8 cellular contexts compared by ENCODE assay signal in genomic region chr10:65571011-65571570, GRCh38.
DNase-seq lines count a peak whose midpoint lies in the region; ATAC-seq, FAIRE-seq and TF ChIP-seq lines count a peak whose summit lies in the region.

No MANE protein-coding gene starts in this region.

- H3K4me3 ChIP-seq in AG10803 (ENCODE audit: low read length), result peak overlapping the region; percentile 68
- H3K4me3 ChIP-seq in WI38 (ENCODE audit: low read depth, low read length), result peak overlapping the region; percentile 48
- peak overlapping the region; percentile 48 to 65 (median 50) for H3K4me3 ChIP-seq in keratinocyte (ENCODE audit: control insufficient read depth in 2 of 3, extremely low read depth in 1 of 3, insufficient read depth in 2 of 3, low read depth in 1 of 3, low read length in 3 of 3)
- peak overlapping the region; percentile 6 to 38 for H3K4me3 ChIP-seq in vagina

- no peak overlapping the region for H3K27ac Mint-ChIP-seq in activated CD4-positive, alpha-beta memory T cell treated with anti-CD3 and anti-CD28 coated beads, Interleukin-2, amount 10 ng/mL, durations not matched to agents 7 days and 5 days

- TF ChIP-seq CTCF in AG10803 (conservative IDR thresholded peaks at IDR 0.05; ENCODE audit: low read length) (no peak), WI38 (IDR thresholded peaks at IDR 0.05; ENCODE audit: low read depth, low read length) (no peak), keratinocyte (optimal IDR thresholded peaks at IDR 0.05 in 1 of 3, IDR thresholded peaks at IDR 0.05 in 1 of 3, conservative IDR thresholded peaks at IDR 0.05 in 1 of 3; ENCODE audit: extremely low read depth in 1 of 3, insufficient read depth in 2 of 3, low read length in 3 of 3) (no peak), vagina (IDR thresholded peaks at IDR 0.05) (no peak)

- H3K4me1 Mint-ChIP-seq in activated CD4-positive, alpha-beta memory T cell treated with anti-CD3 and anti-CD28 coated beads, Interleukin-2, amount 10 ng/mL, durations not matched to agents 7 days and 5 days, result no peaks in the 10 kb centered on the region

- no peaks in the 10 kb centered on the region for H3K79me2 ChIP-seq in keratinocyte (ENCODE audit: control insufficient read depth, insufficient read depth, low read length)

- no peaks in the 10 kb centered on the region for H3K9me3 Mint-ChIP-seq in activated CD4-positive, alpha-beta memory T cell treated with anti-CD3 and anti-CD28 coated beads, Interleukin-2, amount 10 ng/mL, durations not matched to agents 7 days and 5 days

- POLR2A ChIA-PET in activated CD4-positive, alpha-beta memory T cell treated with anti-CD3 and anti-CD28 coated beads, Interleukin-2, amount 10 ng/mL, durations not matched to agents 7 days and 5 days (lab: Charles Lee), result no interaction called here

- H3K4me2 ChIP-seq in keratinocyte (ENCODE audit: control insufficient read depth, extremely low read depth, insufficient read depth, low read depth, low read length), result peak overlapping the region; percentile 83

- DNase-seq in AG10803 (ENCODE audit: low read depth) (no peak), keratinocyte (ENCODE audit: low read depth, low spot score) (peak; percentile 5), vagina (ENCODE audit: extremely low spot score in 2 of 2) (no peak), NCI-H128 (lab: John Stamatoyannopoulos, UW; ENCODE audit: unreplicated experiment) (no peak)
- DNase-seq in activated CD4-positive, alpha-beta memory T cell treated with anti-CD3 and anti-CD28 coated beads, Interleukin-2, amount 10 ng/mL, durations not matched to agents 7 days and 5 days, result no peak

- H3K4me1 ChIP-seq in keratinocyte (ENCODE audit: control insufficient read depth, extremely low read depth, insufficient read depth, low read length) (peaks cover 9% of the 10 kb centered on the region), vagina (no peaks in the 10 kb centered on the region)

- no peak for TF ChIP-seq POLR2A in vagina (IDR thresholded peaks at IDR 0.05)

- peak; percentile 9 for FAIRE-seq in keratinocyte (lab: Jason Lieb, UNC)

- dilution Hi-C loops in keratinocyte (cut with MboI; ENCODE audit: extremely low pct_ligation_motif_present, low sequenced_read_pairs), result no loop called here

- H3K27ac ChIP-seq in keratinocyte (ENCODE audit: control insufficient read depth, insufficient read depth, low read length), result peak overlapping the region; percentile 47
- no peak overlapping the region for H3K27ac ChIP-seq in vagina

- H3K27me3 ChIP-seq in keratinocyte (ENCODE audit: control insufficient read depth, extremely low read depth, insufficient read depth, low read length) (no peaks in the 10 kb centered on the region), vagina (no peaks in the 10 kb centered on the region)

- H3K36me3 ChIP-seq in keratinocyte (ENCODE audit: control insufficient read depth in 2 of 2, extremely low read depth in 1 of 2, insufficient read depth in 2 of 2, low read length in 2 of 2) (peaks cover 0 to 4% of the 10 kb centered on the region in 2 experiments), vagina (no peaks in the 10 kb centered on the region)

- peak overlapping the region; percentile 74 for H2AFZ ChIP-seq in keratinocyte (ENCODE audit: control insufficient read depth, low read length)

- no peaks in the 10 kb centered on the region for H3K36me3 Mint-ChIP-seq in activated CD4-positive, alpha-beta memory T cell treated with anti-CD3 and anti-CD28 coated beads, Interleukin-2, amount 10 ng/mL, durations not matched to agents 7 days and 5 days (ENCODE audit: low read depth)

- no peak overlapping the region for H3K4me3 Mint-ChIP-seq in activated CD4-positive, alpha-beta memory T cell treated with anti-CD3 and anti-CD28 coated beads, Interleukin-2, amount 10 ng/mL, durations not matched to agents 7 days and 5 days

- CTCF ChIA-PET in activated CD4-positive, alpha-beta memory T cell treated with anti-CD3 and anti-CD28 coated beads, Interleukin-2, amount 10 ng/mL, durations not matched to agents 7 days and 5 days (lab: Charles Lee), result no interaction called here

- H3K9me1 ChIP-seq in keratinocyte (ENCODE audit: control insufficient read depth, extremely low read depth, insufficient read depth, low read length), result no peaks in the 10 kb centered on the region

- no peaks in the 10 kb centered on the region for H4K20me1 ChIP-seq in keratinocyte (ENCODE audit: control insufficient read depth, extremely low read depth, insufficient read depth, low read length)

- H3K9me3 ChIP-seq in keratinocyte (ENCODE audit: control insufficient read depth, low read depth, low read length) (no peaks in the 10 kb centered on the region), vagina (no peaks in the 10 kb centered on the region)

- H3K9ac ChIP-seq in keratinocyte (ENCODE audit: control insufficient read depth, extremely low read depth, insufficient read depth, low read length), result peak overlapping the region; percentile 68

- no peaks in the 10 kb centered on the region for H3K27me3 Mint-ChIP-seq in activated CD4-positive, alpha-beta memory T cell treated with anti-CD3 and anti-CD28 coated beads, Interleukin-2, amount 10 ng/mL, durations not matched to agents 7 days and 5 days

- intact Hi-C loops in vagina (cut with DNase I), result no loop called here

- ATAC-seq in HG02938 (IDR thresholded peaks at IDR 0.05; ENCODE audit: unreplicated experiment), result peak; percentile 59
- no peak for ATAC-seq in HG03520 (IDR thresholded peaks at IDR 0.05; ENCODE audit: unreplicated experiment)
